Comparison of ENCODE assay signal across 7 cellular contexts in the genomic region with DNA sequence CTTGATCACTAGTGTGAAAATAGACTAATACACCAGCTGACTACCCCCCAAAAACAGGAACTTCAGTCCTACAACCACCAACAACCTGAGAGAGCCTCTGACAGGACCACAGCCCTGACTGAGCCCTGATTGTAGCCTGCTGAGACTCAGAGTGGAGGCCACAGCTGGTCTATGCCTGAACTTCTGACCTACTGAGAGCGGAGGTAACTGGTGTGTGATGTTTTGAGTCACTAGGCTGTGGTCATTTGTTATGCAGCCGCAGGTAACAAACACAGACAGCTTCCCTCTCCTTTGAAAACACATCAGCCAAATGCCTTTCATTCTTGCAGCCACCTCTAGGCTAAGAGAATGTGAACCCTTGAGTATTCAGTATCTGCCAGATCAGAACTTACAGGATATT.
A peak's percentile ranks its signal among the peaks of the same experiment; 100 is the strongest.
DNase-seq lines count a peak whose midpoint lies in the region; ATAC-seq and TF ChIP-seq lines count a peak whose summit lies in the region.
"Not testable (repeated sequence)": the region's sequence is repeated elsewhere in the genome, so short reads cannot be mapped to it uniquely, and the experiment has no call there.

No MANE protein-coding gene starts in this region.

- not testable (repeated sequence) for H3K9ac ChIP-seq in endodermal cell (ENCODE audit: extremely low read depth, low read length, poor library complexity, severe bottlenecking)

- H3K27me3 Mint-ChIP-seq in endodermal cell (ENCODE audit: insufficient read depth); stimulated activated memory B cell treated with anti-CD40 and anti-IgM and Interleukin-4, amounts not matched to agents 10 μg/mL and 1 μg/mL and 100 μg/mL, for 72 hours: not testable (repeated sequence)

- not testable (repeated sequence) for H3K4me3 Mint-ChIP-seq in endodermal cell; stimulated activated memory B cell treated with anti-CD40 and anti-IgM and Interleukin-4, amounts not matched to agents 10 μg/mL and 1 μg/mL and 100 μg/mL, for 72 hours

- H3K27me3 ChIP-seq in endodermal cell (ENCODE audit: control insufficient read depth, insufficient read depth, low read length, poor library complexity, severe bottlenecking) = not testable (repeated sequence)

- peaks cover 30% of the 10 kb centered on the region for H3K9me3 Mint-ChIP-seq in endodermal cell
- H3K9me3 Mint-ChIP-seq in stimulated activated memory B cell treated with anti-CD40 and anti-IgM and Interleukin-4, amounts not matched to agents 10 μg/mL and 1 μg/mL and 100 μg/mL, for 72 hours = not testable (repeated sequence)

- H3K36me3 Mint-ChIP-seq in endodermal cell (ENCODE audit: low read depth) = peaks cover 23% of the 10 kb centered on the region
- peaks cover 55% of the 10 kb centered on the region for H3K36me3 Mint-ChIP-seq in stimulated activated memory B cell treated with anti-CD40 and anti-IgM and Interleukin-4, amounts not matched to agents 10 μg/mL and 1 μg/mL and 100 μg/mL, for 72 hours

- not testable (repeated sequence) for H3K9me3 ChIP-seq in endodermal cell (ENCODE audit: control insufficient read depth, low read length)

- ATAC-seq in GM18907 (IDR thresholded peaks at IDR 0.05; ENCODE audit: unreplicated experiment) (peak; percentile 44), HG02759 (IDR thresholded peaks at IDR 0.05; ENCODE audit: unreplicated experiment) (peak; percentile 56), HG03175 (IDR thresholded peaks at IDR 0.05; ENCODE audit: unreplicated experiment) (peak; percentile 46), HG03565 (IDR thresholded peaks at IDR 0.05; ENCODE audit: unreplicated experiment) (peak; percentile 57)
- peak; percentile 48 for ATAC-seq in stimulated activated memory B cell treated with anti-CD40 and anti-IgM and Interleukin-4, amounts not matched to agents 10 μg/mL and 1 μg/mL and 100 μg/mL, for 72 hours

- 80 to 83% methylated on average over 1 of the region's 2 CpGs for WGBS in endodermal cell (ENCODE audit: insufficient coverage in 1 of 2, insufficient read length in 1 of 2), 2 experiments

- peak; percentile 43 for DNase-seq in endodermal cell
- DNase-seq in islet precursor cell = peak; percentile 53

- H3K27ac Mint-ChIP-seq in endodermal cell; stimulated activated memory B cell treated with anti-CD40 and anti-IgM and Interleukin-4, amounts not matched to agents 10 μg/mL and 1 μg/mL and 100 μg/mL, for 72 hours: not testable (repeated sequence)

- not testable (repeated sequence) for H3K27ac ChIP-seq in endodermal cell (ENCODE audit: low read depth, low read length)

- not testable (repeated sequence) for H3K4me1 ChIP-seq in endodermal cell (ENCODE audit: control insufficient read depth, insufficient read depth, low read length)

- not testable (repeated sequence) for H3K4me3 ChIP-seq in endodermal cell (ENCODE audit: low read length)

- not testable (repeated sequence) for H3K36me3 ChIP-seq in endodermal cell (ENCODE audit: control insufficient read depth, insufficient read depth, low read length)

- not testable (repeated sequence) for TF ChIP-seq CTCF in endodermal cell (conservative IDR thresholded peaks at IDR 0.05)

- H3K4me1 Mint-ChIP-seq in endodermal cell; stimulated activated memory B cell treated with anti-CD40 and anti-IgM and Interleukin-4, amounts not matched to agents 10 μg/mL and 1 μg/mL and 100 μg/mL, for 72 hours: not testable (repeated sequence)
